In the genomic region with DNA sequence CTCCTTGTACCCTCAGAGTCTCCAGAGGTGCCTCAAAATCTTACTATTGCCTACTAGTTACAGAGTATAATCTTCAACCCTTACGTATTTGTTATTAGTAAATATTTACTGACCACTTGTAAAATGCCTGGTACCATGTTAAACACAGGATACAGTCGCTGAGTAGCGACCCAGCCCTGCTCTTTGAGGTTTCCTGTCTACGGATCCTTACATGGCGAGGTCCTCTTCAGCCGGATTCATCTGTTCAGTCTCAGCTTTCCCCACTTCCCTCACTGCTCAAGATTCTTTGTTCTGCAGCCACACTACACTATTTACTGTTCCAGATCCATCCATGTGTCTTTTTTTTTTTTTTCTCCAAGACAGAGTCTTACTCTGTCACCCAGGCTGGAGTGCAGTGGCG, we compare ENCODE assay signal across 28 cellular contexts. TPM values are rescaled to one million over a fixed set of nuclear protein-coding genes. Genes with fewer than 3 reads are reported as not detected.
A peak's percentile ranks its signal among the peaks of the same experiment; 100 is the strongest.
DNase-seq lines count a peak whose midpoint lies in the region; ATAC-seq and TF ChIP-seq lines count a peak whose summit lies in the region.
"Had no signal": no experiment of that assay in that cellular context is flagged by ENCODE, and none has a peak within 500 bp of the region (broad histone marks: within the 10 kb centered on the region; RNA-seq: fewer than 3 reads in every experiment).

No MANE protein-coding gene starts in this region.

- no peaks in the 10 kb centered on the region for H3K27me3 Mint-ChIP-seq in CD4-positive, alpha-beta T cell
- H3K27me3 Mint-ChIP-seq in activated CD4-positive, alpha-beta memory T cell treated with anti-CD3 and anti-CD28 coated beads for 36 hours = no peaks in the 10 kb centered on the region
- H3K27me3 Mint-ChIP-seq in immature natural killer cell (ENCODE audit: low read depth in 3 of 3) = peaks cover 0 to 5% (median 0%) of the 10 kb centered on the region in 3 donors

- H3K9me3 ChIP-seq in CD4-positive, alpha-beta T cell (ENCODE audit: control insufficient read depth, low read length) = no peaks in the 10 kb centered on the region
- H3K9me3 ChIP-seq: adrenal gland, BE2C, stomach had no signal

- peaks cover 21% of the 10 kb centered on the region for H3K4me1 Mint-ChIP-seq in CD4-positive, alpha-beta T cell (ENCODE audit: low read depth)
- peaks cover 5% of the 10 kb centered on the region for H3K4me1 Mint-ChIP-seq in activated CD4-positive, alpha-beta memory T cell treated with anti-CD3 and anti-CD28 coated beads for 36 hours (ENCODE audit: low read depth)
- peaks cover 5 to 17% of the 10 kb centered on the region in 2 donors for H3K4me1 Mint-ChIP-seq in immature natural killer cell
- H3K4me1 Mint-ChIP-seq: nephron had no signal

- no peak overlapping the region for H3K27ac ChIP-seq in CD4-positive, alpha-beta T cell (ENCODE audit: low read depth, low read length)
- H3K27ac ChIP-seq: 22Rv1, adrenal gland, epithelial cell of prostate, foreskin keratinocyte, stomach had no signal

- intact Hi-C loops in CD4-positive, alpha-beta T cell (cut with DNase I, micrococcal nuclease) = no loop called here
- intact Hi-C loops in activated CD4-positive, alpha-beta memory T cell treated with anti-CD3 and anti-CD28 coated beads for 36 hours (cut with micrococcal nuclease) = no loop called here

- H3K9me3 Mint-ChIP-seq in CD4-positive, alpha-beta T cell = no peaks in the 10 kb centered on the region
- no peaks in the 10 kb centered on the region for H3K9me3 Mint-ChIP-seq in activated CD4-positive, alpha-beta memory T cell treated with anti-CD3 and anti-CD28 coated beads for 36 hours
- no peaks in the 10 kb centered on the region for H3K9me3 Mint-ChIP-seq in immature natural killer cell
- H3K9me3 Mint-ChIP-seq: nephron had no signal

- POLR2A ChIA-PET in CD4-positive, alpha-beta T cell (lab: Charles Lee) = interaction anchor here (0.6 to 1.0 kb wide), 2 partner anchors 22 to 316 kb away, joined by 3 to 4 read pairs; no protein-coding TSS in a partner anchor
- POLR2A ChIA-PET in activated CD4-positive, alpha-beta memory T cell treated with anti-CD3 and anti-CD28 coated beads for 36 hours (lab: Charles Lee) = no interaction called here

- no peaks in the 10 kb centered on the region for H3K27me3 ChIP-seq in CD4-positive, alpha-beta T cell (ENCODE audit: control insufficient read depth, insufficient read depth, low read length)
- H3K27me3 ChIP-seq: adrenal gland, BE2C, foreskin keratinocyte, stomach had no signal

- H3K4me3 Mint-ChIP-seq in CD4-positive, alpha-beta T cell = no peak overlapping the region
- H3K4me3 Mint-ChIP-seq in activated CD4-positive, alpha-beta memory T cell treated with anti-CD3 and anti-CD28 coated beads for 36 hours = no peak overlapping the region
- H3K4me3 Mint-ChIP-seq in immature natural killer cell = peak overlapping the region in 4 of 5 donors; percentile 20 to 41 (median 34)
- H3K4me3 Mint-ChIP-seq: nephron had no signal

- TF ChIP-seq CTCF in CD4-positive, alpha-beta T cell (IDR thresholded peaks at IDR 0.05) = no peak

- DNase-seq in NCI-H2029 (lab: John Stamatoyannopoulos, UW) (peak; percentile 32), NCI-H2029 treated with DMSO at 0.1 percent for 48 hours (lab: John Stamatoyannopoulos, UW) (no peak), immature natural killer cell (no peak), cerebellar nuclear complex (lab: John Stamatoyannopoulos, UW) (no peak), NCI-H2196 treated with DMSO at 0.1 percent for 48 hours (lab: John Stamatoyannopoulos, UW; ENCODE audit: unreplicated experiment) (no peak), kidney glomerular epithelial cell (lab: John Stamatoyannopoulos, UW) (no peak)
- DNase-seq in CD4-positive, alpha-beta T cell = no peak
- no peak for DNase-seq in activated CD4-positive, alpha-beta memory T cell treated with anti-CD3 and anti-CD28 coated beads for 36 hours
- DNase-seq: adrenal gland; BE2C; foreskin keratinocyte; hypothalamus; kidney; NCI-H1436; NCI-H2171 treated with DMSO at 0.1 percent for 48 hours; NCI-H82; OCI-M1; posterior cingulate gyrus; SIG-M5; stimulated activated CD4-positive, alpha-beta T cell treated with anti-CD3 and anti-CD28 coated beads, Interleukin-1b, Interleukin-23, amount 100 ng/mL, for 48 hours; stomach; trophoblast cell had no signal

- H3K27ac Mint-ChIP-seq in CD4-positive, alpha-beta T cell = peak overlapping the region; percentile 47
- H3K27ac Mint-ChIP-seq in activated CD4-positive, alpha-beta memory T cell treated with anti-CD3 and anti-CD28 coated beads for 36 hours = peak overlapping the region; percentile 0
- H3K27ac Mint-ChIP-seq in immature natural killer cell = peak overlapping the region; percentile 47 to 90 (median 68)
- H3K27ac Mint-ChIP-seq: nephron had no signal

- peak; percentile 79 for ATAC-seq in CD4-positive, alpha-beta T cell (ENCODE audit: poor library complexity)
- ATAC-seq: foreskin keratinocyte, GM12878, HCT116 had no signal

- CTCF ChIA-PET in CD4-positive, alpha-beta T cell (lab: Charles Lee) = interaction anchor here (1.1 kb wide), 1 partner anchor 63 kb away, joined by 6 read pairs; no protein-coding TSS in a partner anchor
- CTCF ChIA-PET in activated CD4-positive, alpha-beta memory T cell treated with anti-CD3 and anti-CD28 coated beads for 36 hours (lab: Charles Lee) = interaction anchor here (0.6 to 0.8 kb wide), 3 partner anchors 51 to 152 kb away, joined by 3 to 4 read pairs (median 3); no protein-coding TSS in a partner anchor

- H3K36me3 Mint-ChIP-seq in CD4-positive, alpha-beta T cell (ENCODE audit: low read depth) = peaks cover 86% of the 10 kb centered on the region
- peaks cover 38% of the 10 kb centered on the region for H3K36me3 Mint-ChIP-seq in activated CD4-positive, alpha-beta memory T cell treated with anti-CD3 and anti-CD28 coated beads for 36 hours
- peaks cover 36 to 50% (median 37%) of the 10 kb centered on the region in 3 donors for H3K36me3 Mint-ChIP-seq in immature natural killer cell

RNA-seq across cellular contexts. Expression of a gene that starts 13.2 kb away (rescaled TPM):
- total RNA-seq in CD4-positive, alpha-beta T cell = under 1 TPM; 0.30 to 0.56 TPM
- not detected for total RNA-seq in activated CD4-positive, alpha-beta memory T cell treated with anti-CD3 and anti-CD28 coated beads for 36 hours
- polyA plus RNA-seq in immature natural killer cell = under 1 TPM; 0.37 to 0.50 (median 0.50) TPM
- total RNA-seq: bronchial epithelial cell, foreskin keratinocyte, GM12878 had no signal
- polyA plus RNA-seq: foreskin keratinocyte had no signal

RNA-seq across cellular contexts. Expression of a gene that starts 16.9 kb away (rescaled TPM):
- total RNA-seq in CD4-positive, alpha-beta T cell = 10 to 100 TPM; 18.3 to 18.5 TPM
- 10 to 100 TPM in 1 of 2 experiments, 1 to 10 TPM in 1; 9.5 to 13.0 TPM for total RNA-seq in activated CD4-positive, alpha-beta memory T cell treated with anti-CD3 and anti-CD28 coated beads for 36 hours
- polyA plus RNA-seq in immature natural killer cell = 10 to 100 TPM in 2 of 3 donors, 1 to 10 TPM in 1; 9.6 to 16.8 (median 10.8) TPM

RNA-seq across cellular contexts. Expression of a gene that starts 51.6 kb away (rescaled TPM):
- total RNA-seq in CD4-positive, alpha-beta T cell = 1 to 10 TPM; 4.9 to 6.3 TPM
- total RNA-seq in activated CD4-positive, alpha-beta memory T cell treated with anti-CD3 and anti-CD28 coated beads for 36 hours = 10 to 100 TPM; 16.0 to 17.1 TPM
- 1 to 10 TPM; 5.9 to 8.1 (median 7.4) TPM for polyA plus RNA-seq in immature natural killer cell

RNA-seq across cellular contexts. Expression of a gene that starts 58.1 kb away (rescaled TPM):
- 10 to 100 TPM; 73.7 to 78.6 TPM for total RNA-seq in CD4-positive, alpha-beta T cell
- total RNA-seq in activated CD4-positive, alpha-beta memory T cell treated with anti-CD3 and anti-CD28 coated beads for 36 hours = 100 to 1,000 TPM; 180 to 182 TPM
- polyA plus RNA-seq in immature natural killer cell = 100 to 1,000 TPM in 2 of 3 donors, 10 to 100 TPM in 1; 99.9 to 164 (median 157) TPM

Comparison
In these comparisons a context has a peak if more than half of its experiments do, and no peak if none do; other contexts are left out.
1. H3K27ac Mint-ChIP-seq: peak in every context shown above with its lines; median percentile 68 in immature natural killer cell; 47 in CD4-positive, alpha-beta T cell; 0 in activated CD4-positive, alpha-beta memory T cell treated with anti-CD3 and anti-CD28 coated beads for 36 hours.
2. H3K4me3 Mint-ChIP-seq: peak in immature natural killer cell (4 of 5); none in CD4-positive, alpha-beta T cell (single experiment) and activated CD4-positive, alpha-beta memory T cell treated with anti-CD3 and anti-CD28 coated beads for 36 hours (single experiment).